28 cellular contexts compared by ENCODE assay signal in the genomic region with DNA sequence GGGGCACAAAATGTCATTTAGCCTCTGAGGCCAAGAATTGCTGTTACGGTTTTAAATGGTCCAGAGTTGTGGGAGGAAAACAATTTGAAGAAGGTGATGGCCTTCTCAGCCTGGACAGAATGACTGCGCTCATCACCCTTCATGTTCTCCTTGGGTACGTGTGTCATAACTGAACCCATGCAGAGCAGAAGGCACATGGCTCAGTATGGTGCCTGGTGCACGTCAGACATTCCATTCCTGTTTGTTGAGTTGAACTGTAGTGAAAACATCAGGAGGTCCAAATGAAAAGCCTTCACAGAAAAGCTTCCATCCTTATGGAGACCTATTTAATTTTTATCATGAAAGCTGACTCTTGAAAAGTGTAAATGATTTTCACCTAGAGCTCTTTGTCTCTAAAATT.
"Had no signal": no experiment of that assay in that cellular context is flagged by ENCODE, and none has a peak within 500 bp of the region (broad histone marks: within the 10 kb centered on the region; RNA-seq: fewer than 3 reads in every experiment).

No MANE protein-coding gene starts in this region.

- ATAC-seq: activated T-cell treated with anti-CD3 and anti-CD28 coated beads, Interleukin-2, amount 50 U/mL, for 4 hours; body of pancreas; Panc1; Right ventricle myocardium inferior; T-cell had no signal

- FAIRE-seq: TTC549 had no signal

- H3K27me3 ChIP-seq: body of pancreas, cardiac muscle cell had no signal

- H3K4me3 ChIP-seq: body of pancreas, cardiac muscle cell, SK-N-MC had no signal

- DNase-seq: activated B cell treated with CpG ODN at 0.5 μM for 24 hours; activated CD4-positive, alpha-beta memory T cell treated with anti-CD3 and anti-CD28 coated beads for 36 hours; activated CD4-positive, alpha-beta T cell treated with anti-CD3 and anti-CD28 coated beads for 1 hour; activated CD4-positive, alpha-beta T cell treated with anti-CD3 and anti-CD28 coated beads, Interleukin-2, amount 10 ng/mL, durations not matched to agents 24 days and 14 days; activated CD8-positive, alpha-beta memory T cell treated with anti-CD3 and anti-CD28 coated beads for 24 hours; activated gamma-delta T cell; activated naive CD4-positive, alpha-beta T cell treated with anti-CD3 and anti-CD28 coated beads for 36 hours; activated T-cell treated with anti-CD3 and anti-CD28 coated beads, Interleukin-2, amount 50 U/mL, for 4 hours; amygdala; body of pancreas; MM.1S; NCI-H1105; NCI-H1436; NCI-H1694 treated with DMSO at 0.1 percent for 48 hours; NCI-H2029 treated with DMSO at 0.1 percent for 48 hours; NCI-H345; NCI-H510A; NCI-H526 treated with DMSO at 0.1 percent for 48 hours; NCI-H82; RPMI8226; T-cell; T-helper 2 cell; T1000 had no signal

- H3K9me3 ChIP-seq: body of pancreas had no signal

- H3K36me3 ChIP-seq: cardiac muscle cell had no signal

- H3K4me1 ChIP-seq: body of pancreas had no signal

- H3K27ac ChIP-seq: body of pancreas, cardiac muscle cell, SK-N-MC had no signal
